19 cellular contexts compared by ENCODE assay signal in the genomic region with DNA sequence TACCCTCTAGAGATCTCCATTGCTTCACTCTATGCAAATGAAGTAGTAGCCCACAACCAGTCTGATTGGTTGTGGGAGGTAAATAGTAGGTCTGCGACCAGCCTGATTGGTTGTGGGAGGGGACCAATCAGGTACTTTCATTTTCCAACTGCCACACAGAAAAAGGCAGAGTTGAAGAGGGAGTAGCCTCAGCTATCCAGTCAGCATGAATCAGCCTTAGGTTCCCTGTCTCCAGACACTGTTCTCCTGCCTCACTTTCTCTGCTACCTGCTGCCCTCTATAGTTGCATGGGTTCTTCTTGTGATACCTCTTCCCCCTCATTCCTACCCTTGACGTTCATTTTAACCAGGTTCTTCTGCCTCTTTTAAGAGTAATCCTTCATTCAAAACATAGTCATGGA.
DNase-seq lines count a peak whose midpoint lies in the region; ATAC-seq and TF ChIP-seq lines count a peak whose summit lies in the region.
"Had no signal": no experiment of that assay in that cellular context is flagged by ENCODE, and none has a peak within 500 bp of the region (broad histone marks: within the 10 kb centered on the region; RNA-seq: fewer than 3 reads in every experiment).

No MANE protein-coding gene starts in this region.

- no peaks in the 10 kb centered on the region for H3K36me3 Mint-ChIP-seq in T-helper 17 cell (ENCODE audit: low read depth)

- H3K27me3 Mint-ChIP-seq in T-helper 17 cell: peaks cover 13% of the 10 kb centered on the region

- in situ Hi-C loops in Caki2 (cut with HindIII; ENCODE audit: low pct_unique_long_range_greater_than_20kb, low sequenced_read_pairs): no loop called here

- no peak overlapping the region for H3K27ac Mint-ChIP-seq in T-helper 17 cell
- H3K27ac Mint-ChIP-seq: H9, T-cell had no signal

- H3K4me3 ChIP-seq in fibroblast of mammary gland (ENCODE audit: control insufficient read depth, low read depth, low read length): no peak overlapping the region

- ATAC-seq in T-helper 17 cell: no peak
- ATAC-seq in HG03378 (IDR thresholded peaks at IDR 0.05; ENCODE audit: unreplicated experiment): no peak
- no peak for ATAC-seq in GM21825 (IDR thresholded peaks at IDR 0.05; ENCODE audit: unreplicated experiment)
- ATAC-seq in GM18511 (IDR thresholded peaks at IDR 0.05; ENCODE audit: unreplicated experiment): no peak
- ATAC-seq: T-cell had no signal

- H3K4me1 Mint-ChIP-seq in T-helper 17 cell: no peaks in the 10 kb centered on the region
- H3K4me1 Mint-ChIP-seq: T-cell had no signal

- TF ChIP-seq CTCF in fibroblast of mammary gland (conservative IDR thresholded peaks at IDR 0.05; ENCODE audit: control insufficient read depth, insufficient read depth, low read depth, low read length): peak; percentile 7

- H3K4me3 Mint-ChIP-seq in T-helper 17 cell: no peak overlapping the region
- H3K4me3 Mint-ChIP-seq: H9, T-cell had no signal

- no peaks in the 10 kb centered on the region for H3K9me3 ChIP-seq in T-helper 17 cell (ENCODE audit: control insufficient read depth, low read length, poor library complexity, severe bottlenecking)
- H3K9me3 ChIP-seq: SK-N-SH had no signal

- DNase-seq in Caki2 (ENCODE audit: low read depth) (peak; percentile 45), M059J (ENCODE audit: low read depth) (peak; percentile 33), RPMI7951 (ENCODE audit: low read depth) (peak; percentile 37), fibroblast of mammary gland (ENCODE audit: low read depth) (peak; percentile 29), T-helper 17 cell (no peak)
- DNase-seq: C1 segment of cervical spinal cord, DMS79 treated with DMSO at 0.1 percent for 48 hours, H9, NCI-H1436 treated with DMSO at 0.1 percent for 48 hours, NCI-H2029 treated with DMSO at 0.1 percent for 48 hours, NCI-H2171, NCI-H446, RPMI8226, SHP77 treated with DMSO at 0.1 percent for 48 hours, SK-N-SH, T-cell had no signal

Comparison
In these comparisons a context has a peak if more than half of its experiments do, and no peak if none do; other contexts are left out.
1. DNase-seq: peak in Caki2 (single experiment), M059J (single experiment), RPMI7951 (single experiment) and fibroblast of mammary gland (single experiment); none in T-helper 17 cell (0 of 3).